In the genomic region with DNA sequence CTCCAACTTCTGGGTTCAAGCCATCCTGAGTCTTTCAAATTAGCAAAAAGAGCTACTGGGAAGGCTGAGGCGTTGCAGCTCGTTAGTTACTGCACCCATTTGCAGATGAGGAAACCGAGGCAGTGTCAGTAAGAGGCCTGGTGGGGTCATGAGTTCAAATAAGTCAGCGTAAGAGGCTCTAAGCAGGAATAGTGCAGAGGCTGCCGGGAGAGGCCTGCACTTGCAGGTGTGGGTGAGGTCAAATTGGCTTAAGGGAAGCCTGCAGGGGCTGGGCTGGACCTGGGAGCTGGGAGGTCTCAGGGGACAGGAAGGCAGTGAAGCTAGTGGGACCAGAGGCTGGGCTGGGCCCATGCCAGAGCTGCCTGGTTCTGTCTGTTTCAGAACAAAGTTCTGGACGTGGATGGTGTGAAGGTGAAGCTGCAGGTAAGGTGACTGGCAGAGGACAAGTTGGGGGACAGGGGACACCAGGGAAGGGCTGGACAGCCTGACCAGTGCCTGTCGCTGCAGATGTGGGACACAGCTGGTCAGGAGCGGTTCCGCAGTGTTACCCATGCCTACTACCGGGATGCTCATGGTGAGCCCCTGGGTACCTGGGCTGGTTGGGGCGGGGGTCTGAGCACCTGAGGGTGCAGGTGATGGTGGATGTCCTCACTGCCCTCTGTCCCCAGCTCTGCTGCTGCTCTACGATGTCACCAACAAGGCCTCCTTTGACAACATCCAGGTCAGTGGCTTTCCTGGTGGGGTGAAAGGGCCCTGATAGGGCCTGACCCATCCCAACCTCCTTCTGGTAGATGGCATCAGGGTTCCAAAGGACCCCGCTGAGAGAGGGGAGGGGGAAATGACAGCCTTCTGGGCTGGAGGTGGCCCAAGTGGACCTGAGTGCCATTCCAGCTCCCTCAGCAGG, we compare ENCODE assay signal across 11 cellular contexts. TPM values are rescaled to one million over a fixed set of nuclear protein-coding genes. Genes with fewer than 3 reads are reported as not detected.
DNase-seq lines count a peak whose midpoint lies in the region; ATAC-seq and TF ChIP-seq lines count a peak whose summit lies in the region.
"Had no signal": no experiment of that assay in that cellular context is flagged by ENCODE, and none has a peak within 500 bp of the region (broad histone marks: within the 10 kb centered on the region; RNA-seq: fewer than 3 reads in every experiment).

No MANE protein-coding gene starts in this region.

- H3K36me3 ChIP-seq in PC-9 (ENCODE audit: low read depth) = peaks cover 29% of the 10 kb centered on the region
- H3K36me3 ChIP-seq: thyroid gland had no signal

- peak overlapping the region; percentile 73 for H3K27ac ChIP-seq in PC-9
- peak overlapping the region; percentile 90 for H3K27ac ChIP-seq in epithelial cell of prostate
- H3K27ac ChIP-seq: thyroid gland had no signal

- H3F3A ChIP-seq in PC-9 (ENCODE audit: insufficient read depth, low read depth) = peaks cover 65% of the 10 kb centered on the region

- peak overlapping the region; percentile 89 for H3K4me3 Mint-ChIP-seq in activated CD4-positive, alpha-beta T cell treated with anti-CD3 and anti-CD28 coated beads for 36 hours

- no peaks in the 10 kb centered on the region for H3K27me3 ChIP-seq in PC-9 (ENCODE audit: insufficient read depth, low read depth)
- H3K27me3 ChIP-seq: thyroid gland had no signal

- POLR2A ChIA-PET in activated CD4-positive, alpha-beta T cell treated with anti-CD3 and anti-CD28 coated beads for 36 hours (lab: Charles Lee) = interaction anchor here (0.7 to 1.0 kb wide), 2 partner anchors 11 to 127 kb away, joined by 3 to 4 read pairs; no protein-coding TSS in a partner anchor
- POLR2A ChIA-PET in PC-9 (lab: Charles Lee; ENCODE audit: unreplicated experiment) = interaction anchor here (0.7 to 0.8 kb wide), 2 partner anchors 122 to 406 kb away, joined by 5 to 7 read pairs; no protein-coding TSS in a partner anchor

- no peaks in the 10 kb centered on the region for H3K9me2 ChIP-seq in PC-9 (ENCODE audit: insufficient read depth)

- peak overlapping the region; percentile 82 for H3K4me2 ChIP-seq in PC-9

- H3K79me2 ChIP-seq in PC-9 (ENCODE audit: low read depth) = peaks cover 53% of the 10 kb centered on the region

- BruUV-seq in PC-9 (replicated peaks; lab: Mats Ljungman, UMichigan) = no TSS peak

- intact Hi-C loops in activated CD4-positive, alpha-beta T cell treated with anti-CD3 and anti-CD28 coated beads for 36 hours (cut with DNase I, micrococcal nuclease) = loop anchor here in 1 of 2 experiments (5.0 kb wide), 1 partner anchor 101 kb away; a partner anchor contains a TSS
- intact Hi-C loops in PC-9 (cut with micrococcal nuclease; ENCODE audit: unreplicated experiment) = loop anchor here (5.0 kb wide), 1 partner anchor 369 kb away; a partner anchor contains a TSS

- H3K4me1 Mint-ChIP-seq in activated CD4-positive, alpha-beta T cell treated with anti-CD3 and anti-CD28 coated beads for 36 hours = peaks cover 18% of the 10 kb centered on the region

- CTCF ChIA-PET in activated CD4-positive, alpha-beta T cell treated with anti-CD3 and anti-CD28 coated beads for 36 hours (lab: Charles Lee) = interaction anchor here (0.6 to 3.2 kb wide), 4 partner anchors 11 to 809 kb away, joined by 3 to 17 read pairs (median 4); no protein-coding TSS in a partner anchor
- CTCF ChIA-PET in PC-9 (lab: Charles Lee) = interaction anchor here (0.7 kb wide), 1 partner anchor 100 kb away, joined by 5 read pairs; a partner anchor contains a TSS

- ATAC-seq in activated CD4-positive, alpha-beta T cell treated with anti-CD3 and anti-CD28 coated beads for 36 hours = no peak
- no peak for ATAC-seq in HG03442 (IDR thresholded peaks at IDR 0.05; ENCODE audit: unreplicated experiment)

- no peaks in the 10 kb centered on the region for H3K27me3 Mint-ChIP-seq in activated CD4-positive, alpha-beta T cell treated with anti-CD3 and anti-CD28 coated beads for 36 hours

- peak overlapping the region; percentile 99; the same call in 1 of the 2 replicates for H3K4me3 ChIP-seq in PC-9
- H3K4me3 ChIP-seq: thyroid gland had no signal

- H3K9me3 Mint-ChIP-seq in activated CD4-positive, alpha-beta T cell treated with anti-CD3 and anti-CD28 coated beads for 36 hours (ENCODE audit: low read depth) = no peaks in the 10 kb centered on the region

- H3K27ac Mint-ChIP-seq in activated CD4-positive, alpha-beta T cell treated with anti-CD3 and anti-CD28 coated beads for 36 hours = peak overlapping the region; percentile 60

- peaks cover 48% of the 10 kb centered on the region for H3K36me3 Mint-ChIP-seq in activated CD4-positive, alpha-beta T cell treated with anti-CD3 and anti-CD28 coated beads for 36 hours (ENCODE audit: low read depth)

- H4K20me1 ChIP-seq in PC-9 (ENCODE audit: insufficient read depth) = peaks cover 49% of the 10 kb centered on the region

- no peak for DNase-seq in activated CD4-positive, alpha-beta T cell treated with anti-CD3 and anti-CD28 coated beads for 36 hours
- no peak for DNase-seq in activated CD4-positive, alpha-beta T cell treated with anti-CD3 and anti-CD28 coated beads for 1 hour
- no peak for DNase-seq in PC-9
- DNase-seq in epithelial cell of prostate (ENCODE audit: low read depth, low spot score) = no peak
- peak; percentile 27 for DNase-seq in stimulated activated CD4-positive, alpha-beta T cell treated with anti-CD3 and anti-CD28 coated beads, Interleukin-4, amount 100 ng/mL, for 1 hour
- no peak for DNase-seq in NCI-H2081 (lab: John Stamatoyannopoulos, UW)
- DNase-seq in H4 (ENCODE audit: low spot score) = no peak
- DNase-seq: activated gamma-delta T cell, thyroid gland had no signal

- peaks cover 34% of the 10 kb centered on the region for H3K4me1 ChIP-seq in PC-9 (replicated peaks; ENCODE audit: insufficient read depth)

- H3K9me3 ChIP-seq in PC-9 (ENCODE audit: insufficient read depth, low read depth) = no peaks in the 10 kb centered on the region
- H3K9me3 ChIP-seq: thyroid gland had no signal

- no peak overlapping the region for H2AFZ ChIP-seq in PC-9

- no peak for TF ChIP-seq CTCF in PC-9 (conservative IDR thresholded peaks at IDR 0.05)

RNA-seq across cellular contexts. Expression of a gene that starts 3.0 kb away (rescaled TPM):
- under 1 TPM in 1 of 2 experiments, not detected in 1; 0.21 TPM for total RNA-seq in activated CD4-positive, alpha-beta T cell treated with anti-CD3 and anti-CD28 coated beads for 36 hours
- total RNA-seq in PC-9 (2021) = 29.5 and 31.3 TPM in 2 replicates
- 1.9 and 3.2 TPM in 2 replicates for total RNA-seq in H4 (2014; rRNA removed; shearing (Covaris generic))
- total RNA-seq: mononuclear cell had no signal

RNA-seq across cellular contexts. Expression of a gene that starts 4.1 kb away (rescaled TPM):
- total RNA-seq in activated CD4-positive, alpha-beta T cell treated with anti-CD3 and anti-CD28 coated beads for 36 hours = 10 to 100 TPM; 70.7 to 93.7 TPM
- total RNA-seq in PC-9 (2021) = 166 and 199 TPM in 2 replicates
- total RNA-seq in H4 (2014; rRNA removed; shearing (Covaris generic)) = 58.2 and 71.0 TPM in 2 replicates

RNA-seq across cellular contexts. Expression of a gene that starts 15.7 kb away (rescaled TPM):
- total RNA-seq in activated CD4-positive, alpha-beta T cell treated with anti-CD3 and anti-CD28 coated beads for 36 hours = 10 to 100 TPM; 64.3 to 71.2 TPM
- total RNA-seq in PC-9 (2021) = 91.5 and 105 TPM in 2 replicates
- total RNA-seq in H4 (2014; rRNA removed; shearing (Covaris generic)) = 10.9 and 14.1 TPM in 2 replicates

RNA-seq across cellular contexts. Expression of a gene that starts 45.0 kb away (rescaled TPM):
- total RNA-seq in activated CD4-positive, alpha-beta T cell treated with anti-CD3 and anti-CD28 coated beads for 36 hours = 1 to 10 TPM in 1 of 2 experiments, under 1 TPM in 1; 0.98 to 1.3 TPM
- 2.1 and 3.3 TPM in 2 replicates for total RNA-seq in PC-9 (2021)
- total RNA-seq in H4 (2014; rRNA removed; shearing (Covaris generic)) = 0.02 TPM in 2 replicates
- total RNA-seq: mononuclear cell had no signal

RNA-seq across cellular contexts. Expression of a gene that starts 53.8 kb away (rescaled TPM):
- 10 to 100 TPM; 61.3 to 76.1 TPM for total RNA-seq in activated CD4-positive, alpha-beta T cell treated with anti-CD3 and anti-CD28 coated beads for 36 hours
- 66.3 and 74.2 TPM in 2 replicates for total RNA-seq in PC-9 (2021)
- total RNA-seq in H4 (2014; rRNA removed; shearing (Covaris generic)) = 22.1 and 28.4 TPM in 2 replicates
